In the genomic region with DNA sequence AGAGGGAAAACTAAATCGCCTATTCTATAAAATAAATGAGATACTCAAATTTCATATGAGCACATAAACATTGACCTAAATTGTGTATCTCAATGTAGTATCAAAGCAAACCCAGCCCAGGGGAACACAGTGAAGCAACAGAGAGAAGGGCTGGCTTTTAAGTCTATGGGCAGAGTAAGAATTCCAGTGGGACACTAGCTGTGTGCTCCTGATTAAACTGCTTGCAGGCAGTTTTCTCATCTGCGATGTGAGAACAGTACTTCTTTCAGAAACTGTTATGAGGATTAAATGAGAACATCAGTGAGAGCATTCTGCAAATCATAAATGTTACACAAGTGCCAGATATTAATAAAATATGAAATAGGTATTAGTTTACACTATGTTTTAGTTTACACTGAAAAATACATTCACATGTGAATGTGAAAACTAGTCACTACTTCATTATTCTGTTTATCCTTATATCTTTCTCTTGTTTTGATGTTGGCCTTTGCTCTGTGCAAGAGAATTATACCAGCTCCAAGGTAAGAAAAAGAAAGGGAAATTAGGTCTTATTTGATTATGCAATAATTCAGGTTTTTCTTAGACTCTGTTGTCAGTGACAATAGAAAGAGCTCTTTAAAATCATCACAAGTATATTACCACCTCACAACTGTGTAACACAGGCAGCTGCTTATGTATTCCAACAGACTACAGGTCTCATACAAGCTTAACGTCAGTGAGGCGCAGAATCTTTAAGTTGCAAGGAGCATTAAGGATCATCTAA, we compare ENCODE assay signal across 31 cellular contexts. TPM values are rescaled to one million over a fixed set of nuclear protein-coding genes. Genes with fewer than 3 reads are reported as not detected.
"Had no signal": no experiment of that assay in that cellular context is flagged by ENCODE, and none has a peak within 500 bp of the region (broad histone marks: within the 10 kb centered on the region; RNA-seq: fewer than 3 reads in every experiment).

No MANE protein-coding gene starts in this region.

- H3K36me3 ChIP-seq: esophagus squamous epithelium, pancreas, prostate gland, spleen, transverse colon, WERI-Rb-1 had no signal

- ATAC-seq: activated CD4-positive, CD25-positive, alpha-beta regulatory T cell treated with anti-CD3 and anti-CD28 coated beads, Interleukin-2, amount 50 U/mL, for 24 hours; naive thymus-derived CD4-positive, alpha-beta T cell; pancreas; T-helper 17 cell had no signal

- FAIRE-seq: astrocyte, frontal cortex, pancreas, urothelium cell line had no signal

- H3K27me3 ChIP-seq: esophagus squamous epithelium, hepatocyte, pancreas, spleen, testis, transverse colon had no signal

- DNase-seq: activated CD4-positive, alpha-beta T cell treated with anti-CD3 and anti-CD28 coated beads for 48 hours; activated CD4-positive, alpha-beta T cell treated with anti-CD3 and anti-CD28 coated beads, Interleukin-2, amount 50 U/mL, for 48 hours; activated CD8-positive, alpha-beta memory T cell treated with anti-CD3 and anti-CD28 coated beads for 24 hours; activated effector memory CD4-positive, alpha-beta T cell treated with Interleukin-2 at 50 U/mL for 16 hours; activated naive CD4-positive, alpha-beta T cell treated with anti-CD3 and anti-CD28 coated beads for 36 hours; activated naive CD8-positive, alpha-beta T cell treated with anti-CD3 and anti-CD28 coated beads for 36 hours; amniotic stem cell; esophagus squamous epithelium; islet precursor cell; midbrain; naive thymus-derived CD4-positive, alpha-beta T cell; nucleus accumbens; pancreas; retina; spleen; stimulated activated naive CD4-positive, alpha-beta T cell treated with Interleukin-2 at 50 U/mL for 16 hours; T-helper 17 cell; T1000; testis; transverse colon; WERI-Rb-1 had no signal

- H3K4me3 ChIP-seq: esophagus squamous epithelium, hepatocyte, pancreas, prostate gland, spleen, testis, transverse colon had no signal

- H3K9me3 ChIP-seq: esophagus squamous epithelium, pancreas, prostate gland, spleen, testis, transverse colon had no signal

- H3K4me3 Mint-ChIP-seq: activated naive CD4-positive, alpha-beta T cell treated with anti-CD3 and anti-CD28 coated beads for 36 hours; activated naive CD8-positive, alpha-beta T cell treated with anti-CD3 and anti-CD28 coated beads for 36 hours; central memory CD8-positive, alpha-beta T cell; dendritic cell treated with granulocyte-macrophage colony-stimulating factor and Interleukin-4, amounts not matched to agents 40 ng/mL and 50 ng/mL, for 4 days; memory B cell; naive thymus-derived CD4-positive, alpha-beta T cell; T-helper 17 cell had no signal

- H3K4me1 ChIP-seq: prostate gland, testis had no signal

- H3K4me1 Mint-ChIP-seq: activated naive CD8-positive, alpha-beta T cell treated with anti-CD3 and anti-CD28 coated beads for 36 hours; central memory CD8-positive, alpha-beta T cell; memory B cell; T-helper 17 cell had no signal

- H3K27ac Mint-ChIP-seq: activated naive CD4-positive, alpha-beta T cell treated with anti-CD3 and anti-CD28 coated beads for 36 hours; activated naive CD8-positive, alpha-beta T cell treated with anti-CD3 and anti-CD28 coated beads for 36 hours; dendritic cell treated with granulocyte-macrophage colony-stimulating factor and Interleukin-4, amounts not matched to agents 40 ng/mL and 50 ng/mL, for 4 days; memory B cell; naive thymus-derived CD4-positive, alpha-beta T cell; T-helper 17 cell had no signal

- H3K36me3 Mint-ChIP-seq: activated naive CD8-positive, alpha-beta T cell treated with anti-CD3 and anti-CD28 coated beads for 36 hours; memory B cell; naive thymus-derived CD4-positive, alpha-beta T cell had no signal

- H3K27ac ChIP-seq: epithelial cell of prostate, esophagus squamous epithelium, hepatocyte, pancreas, prostate gland, spleen, testis, transverse colon, WERI-Rb-1 had no signal

- H3K9me3 Mint-ChIP-seq: activated naive CD4-positive, alpha-beta T cell treated with anti-CD3 and anti-CD28 coated beads for 36 hours; activated naive CD8-positive, alpha-beta T cell treated with anti-CD3 and anti-CD28 coated beads for 36 hours; central memory CD8-positive, alpha-beta T cell; dendritic cell treated with granulocyte-macrophage colony-stimulating factor and Interleukin-4, amounts not matched to agents 40 ng/mL and 50 ng/mL, for 4 days; memory B cell; naive thymus-derived CD4-positive, alpha-beta T cell had no signal

RNA-seq across cellular contexts. Expression of gene GAREM1, which starts 47.5 kb away (rescaled TPM):
- total RNA-seq: activated naive CD8-positive, alpha-beta T cell treated with anti-CD3 and anti-CD28 coated beads for 36 hours had no signal
